Comparison of ENCODE assay signal across 17 cellular contexts in the genomic region with DNA sequence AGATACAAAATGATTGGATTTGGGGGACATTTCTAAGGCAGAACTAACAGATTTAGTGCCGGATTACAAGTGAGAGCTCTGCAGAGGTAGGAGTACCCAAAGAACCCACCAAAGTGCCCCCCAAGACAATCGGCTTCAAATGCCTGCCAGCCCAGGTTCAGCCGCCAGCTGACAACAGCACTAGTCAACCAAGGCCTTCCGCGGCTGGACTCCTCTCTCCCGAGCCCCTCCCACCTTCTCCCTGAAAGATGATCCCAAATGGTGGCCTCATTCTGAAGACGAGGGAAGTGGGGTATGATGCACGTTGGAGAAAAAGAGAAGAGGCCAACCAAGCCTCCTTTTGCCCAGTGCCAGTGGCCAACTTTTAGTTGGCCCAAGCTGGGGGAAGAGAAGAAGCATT.
"Had no signal": no experiment of that assay in that cellular context is flagged by ENCODE, and none has a peak within 500 bp of the region (broad histone marks: within the 10 kb centered on the region; RNA-seq: fewer than 3 reads in every experiment).

No MANE protein-coding gene starts in this region.

- H3K36me3 ChIP-seq: brain microvascular endothelial cell, right atrium auricular region, tibial artery had no signal

- H3K4me3 Mint-ChIP-seq: activated naive CD8-positive, alpha-beta T cell treated with anti-CD3 and anti-CD28 coated beads for 36 hours; activated T-cell treated with anti-CD3 and anti-CD28 coated beads, Interleukin-2, amount 50 U/mL, for 4 hours; naive B cell had no signal

- H3K4me3 ChIP-seq: lung, right atrium auricular region, tibial artery had no signal

- H3K4me1 ChIP-seq: foreskin keratinocyte, right atrium auricular region, tibial artery had no signal

- FAIRE-seq: islet of Langerhans had no signal

- H3K27me3 Mint-ChIP-seq: activated naive CD8-positive, alpha-beta T cell treated with anti-CD3 and anti-CD28 coated beads for 36 hours; progenitor cell of endocrine pancreas had no signal

- H3K9me3 Mint-ChIP-seq: activated T-cell treated with anti-CD3 and anti-CD28 coated beads, Interleukin-2, amount 50 U/mL, for 4 hours had no signal

- H3K9me3 ChIP-seq: right atrium auricular region, tibial artery had no signal

- H3K36me3 Mint-ChIP-seq: activated naive CD8-positive, alpha-beta T cell treated with anti-CD3 and anti-CD28 coated beads for 36 hours; naive B cell had no signal

- H3K27ac Mint-ChIP-seq: activated naive CD8-positive, alpha-beta T cell treated with anti-CD3 and anti-CD28 coated beads for 36 hours; progenitor cell of endocrine pancreas had no signal

- H3K27me3 ChIP-seq: brain microvascular endothelial cell, foreskin keratinocyte, right atrium auricular region, tibial artery had no signal

- DNase-seq: activated CD4-positive, alpha-beta T cell treated with anti-CD3 and anti-CD28 coated beads for 1 hour; activated effector memory CD4-positive, alpha-beta T cell treated with anti-CD3 and anti-CD28 coated beads, Interleukin-2, amount 50 U/mL, for 16 hours; activated naive CD8-positive, alpha-beta T cell treated with anti-CD3 and anti-CD28 coated beads for 36 hours; activated T-cell treated with anti-CD3 and anti-CD28 coated beads, Interleukin-2, amount 50 U/mL, for 4 hours; brain microvascular endothelial cell; cerebellar nuclear complex; effector memory CD4-positive, alpha-beta T cell; foreskin keratinocyte; left colon; naive B cell; stimulated activated CD4-positive, alpha-beta T cell treated with anti-CD3 and anti-CD28 coated beads, Interleukin-2, amount 100 ng/mL, for 48 hours; T1000; tibial artery had no signal

- H3K27ac ChIP-seq: brain microvascular endothelial cell, foreskin keratinocyte, right atrium auricular region, tibial artery had no signal

- ATAC-seq: activated T-cell treated with anti-CD3 and anti-CD28 coated beads, Interleukin-2, amount 50 U/mL, for 4 hours; foreskin keratinocyte; left colon had no signal
